Comparison of ENCODE assay signal across 28 cellular contexts in the genomic region with DNA sequence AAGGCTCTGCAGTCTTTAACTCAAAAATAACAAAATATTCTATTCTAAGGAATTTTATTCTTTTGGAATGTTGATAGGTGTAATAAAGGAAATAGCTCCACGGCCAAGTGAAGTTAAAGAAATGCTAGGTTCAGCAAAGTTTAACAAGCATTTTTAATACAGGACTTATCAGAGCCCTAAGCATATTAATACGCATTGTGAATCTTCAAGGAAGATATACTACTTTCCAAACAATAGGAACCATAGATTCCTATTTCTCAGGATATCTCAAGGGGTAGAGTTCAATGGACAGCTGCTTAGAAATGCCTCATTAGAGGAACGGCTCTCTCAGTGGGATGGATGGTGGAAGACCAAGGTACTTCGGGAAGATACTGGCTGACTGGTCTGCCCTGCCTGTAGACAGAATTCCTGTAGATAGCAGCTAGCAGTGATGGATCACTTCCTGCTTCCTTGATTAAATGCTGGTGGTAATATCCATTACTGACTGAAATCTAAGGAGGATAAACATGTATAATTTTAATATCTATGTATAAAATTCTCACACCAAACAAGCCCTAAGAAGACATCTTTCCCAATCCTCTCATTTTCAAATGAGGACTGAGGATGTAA.
"Had no signal": no experiment of that assay in that cellular context is flagged by ENCODE, and none has a peak within 500 bp of the region (broad histone marks: within the 10 kb centered on the region; RNA-seq: fewer than 3 reads in every experiment).

No MANE protein-coding gene starts in this region.

- H3K9me3 Mint-ChIP-seq: activated CD8-positive, alpha-beta T cell treated with anti-CD3 and anti-CD28 coated beads for 36 hours; activated naive CD8-positive, alpha-beta T cell treated with anti-CD3 and anti-CD28 coated beads, Interleukin-2, amount 10 ng/mL, durations not matched to agents 7 days and 5 days; activated T-cell treated with anti-CD3 and anti-CD28 coated beads, Interleukin-2, amount 50 U/mL, for 4 hours; activated T-helper 17 cell treated with anti-CD3 and anti-CD28 coated beads, Interleukin-2, amount 50 U/mL, for 72 hours; dendritic cell treated with granulocyte-macrophage colony-stimulating factor and Interleukin-4, amounts not matched to agents 40 ng/mL and 50 ng/mL, for 4 days; naive B cell; nephron progenitor cell; stimulated activated memory B cell treated with anti-CD40 and anti-IgM and Interleukin-4, amounts not matched to agents 10 μg/mL and 1 μg/mL and 100 μg/mL, for 72 hours; stimulated activated naive CD8-positive, alpha-beta T cell treated with anti-CD3 and anti-CD28 coated beads, Interleukin-15, amount 100 ng/mL, for 72 hours; T-helper 1 cell treated with Interleukin-12 subunit alpha and Interleukin-12 subunit beta and Interleukin-4 antibody, amounts not matched to agents 30 μg/mL and 1 μg/mL, for 36 hours had no signal

- H3K4me3 Mint-ChIP-seq: activated CD8-positive, alpha-beta T cell treated with anti-CD3 and anti-CD28 coated beads for 36 hours; activated naive CD8-positive, alpha-beta T cell treated with anti-CD3 and anti-CD28 coated beads, Interleukin-2, amount 10 ng/mL, durations not matched to agents 7 days and 5 days; activated T-cell treated with anti-CD3 and anti-CD28 coated beads, Interleukin-2, amount 50 U/mL, for 4 hours; activated T-helper 17 cell treated with anti-CD3 and anti-CD28 coated beads, Interleukin-2, amount 50 U/mL, for 72 hours; dendritic cell treated with granulocyte-macrophage colony-stimulating factor and Interleukin-4, amounts not matched to agents 40 ng/mL and 50 ng/mL, for 4 days; nephron progenitor cell; stimulated activated memory B cell treated with anti-CD40 and anti-IgM and Interleukin-4, amounts not matched to agents 10 μg/mL and 1 μg/mL and 100 μg/mL, for 72 hours; stimulated activated naive CD8-positive, alpha-beta T cell treated with anti-CD3 and anti-CD28 coated beads, Interleukin-15, amount 100 ng/mL, for 72 hours; T-helper 1 cell treated with Interleukin-12 subunit alpha and Interleukin-12 subunit beta and Interleukin-4 antibody, amounts not matched to agents 30 μg/mL and 1 μg/mL, for 36 hours had no signal

- ATAC-seq: activated CD8-positive, alpha-beta T cell treated with anti-CD3 and anti-CD28 coated beads for 36 hours; activated T-cell treated with anti-CD3 and anti-CD28 coated beads, Interleukin-2, amount 50 U/mL, for 4 hours; activated T-helper 17 cell treated with anti-CD3 and anti-CD28 coated beads, Interleukin-2, amount 50 U/mL, for 72 hours; left ventricle myocardium superior; stimulated activated memory B cell treated with anti-CD40 and anti-IgM and Interleukin-4, amounts not matched to agents 10 μg/mL and 1 μg/mL and 100 μg/mL, for 72 hours; stimulated activated naive CD8-positive, alpha-beta T cell treated with anti-CD3 and anti-CD28 coated beads, Interleukin-15, amount 100 ng/mL, for 72 hours had no signal

- H3K9me3 ChIP-seq: esophagus squamous epithelium, neutrophil, sigmoid colon, suprapubic skin, tibial nerve had no signal

- H3K4me1 ChIP-seq: sigmoid colon had no signal

- H3K4me3 ChIP-seq: esophagus squamous epithelium, sigmoid colon, suprapubic skin, tibial nerve had no signal

- H3K27me3 Mint-ChIP-seq: activated CD8-positive, alpha-beta T cell treated with anti-CD3 and anti-CD28 coated beads for 36 hours; activated naive CD8-positive, alpha-beta T cell treated with anti-CD3 and anti-CD28 coated beads, Interleukin-2, amount 10 ng/mL, durations not matched to agents 7 days and 5 days; activated T-helper 17 cell treated with anti-CD3 and anti-CD28 coated beads, Interleukin-2, amount 50 U/mL, for 72 hours; dendritic cell treated with granulocyte-macrophage colony-stimulating factor and Interleukin-4, amounts not matched to agents 40 ng/mL and 50 ng/mL, for 4 days; naive B cell; stimulated activated memory B cell treated with anti-CD40 and anti-IgM and Interleukin-4, amounts not matched to agents 10 μg/mL and 1 μg/mL and 100 μg/mL, for 72 hours; stimulated activated naive CD8-positive, alpha-beta T cell treated with anti-CD3 and anti-CD28 coated beads, Interleukin-15, amount 100 ng/mL, for 72 hours had no signal

- H3K27me3 ChIP-seq: brain microvascular endothelial cell, esophagus squamous epithelium, neutrophil, sigmoid colon, suprapubic skin, tibial nerve had no signal

- DNase-seq: activated CD4-positive, alpha-beta T cell treated with anti-CD3 and anti-CD28 coated beads, Interleukin-2, amount 50 U/mL, for 1 hour; activated CD4-positive, CD25-positive, alpha-beta regulatory T cell treated with anti-CD3 and anti-CD28 coated beads, Interleukin-2, amount 50 U/mL, for 72 hours; activated CD8-positive, alpha-beta T cell treated with anti-CD3 and anti-CD28 coated beads for 36 hours; activated naive CD4-positive, alpha-beta T cell; activated naive CD8-positive, alpha-beta T cell treated with anti-CD3 and anti-CD28 coated beads, Interleukin-2, amount 10 ng/mL, durations not matched to agents 7 days and 5 days; activated T-cell treated with anti-CD3 and anti-CD28 coated beads, Interleukin-2, amount 50 U/mL, for 4 hours; brain microvascular endothelial cell; effector CD4-positive, alpha-beta T cell; esophagus squamous epithelium; left ventricle myocardium superior; naive B cell; nephron progenitor cell; sigmoid colon; small intestine; stimulated activated CD4-positive, alpha-beta T cell treated with anti-CD3 and anti-CD28 coated beads, Interleukin-4, amount 100 ng/mL, for 4 hours; stimulated activated CD8-positive, alpha-beta memory T cell treated with anti-CD3 and anti-CD28 coated beads, Interleukin-4, amount 100 ng/mL, for 48 hours; stimulated activated naive CD8-positive, alpha-beta T cell treated with anti-CD3 and anti-CD28 coated beads, Interleukin-15, amount 100 ng/mL, for 72 hours; T1000 had no signal

- H3K4me1 Mint-ChIP-seq: nephron progenitor cell had no signal

- H3K27ac Mint-ChIP-seq: activated naive CD8-positive, alpha-beta T cell treated with anti-CD3 and anti-CD28 coated beads, Interleukin-2, amount 10 ng/mL, durations not matched to agents 7 days and 5 days; activated T-helper 17 cell treated with anti-CD3 and anti-CD28 coated beads, Interleukin-2, amount 50 U/mL, for 72 hours; dendritic cell treated with granulocyte-macrophage colony-stimulating factor and Interleukin-4, amounts not matched to agents 40 ng/mL and 50 ng/mL, for 4 days; nephron progenitor cell; stimulated activated memory B cell treated with anti-CD40 and anti-IgM and Interleukin-4, amounts not matched to agents 10 μg/mL and 1 μg/mL and 100 μg/mL, for 72 hours; stimulated activated naive CD8-positive, alpha-beta T cell treated with anti-CD3 and anti-CD28 coated beads, Interleukin-15, amount 100 ng/mL, for 72 hours; T-helper 1 cell treated with Interleukin-12 subunit alpha and Interleukin-12 subunit beta and Interleukin-4 antibody, amounts not matched to agents 30 μg/mL and 1 μg/mL, for 36 hours had no signal

- H3K27ac ChIP-seq: brain microvascular endothelial cell, epithelial cell of prostate, esophagus squamous epithelium, neutrophil, sigmoid colon, suprapubic skin had no signal

- H3K36me3 ChIP-seq: brain microvascular endothelial cell, esophagus squamous epithelium, neutrophil, sigmoid colon, suprapubic skin, tibial nerve had no signal

- FAIRE-seq: astrocyte, islet of Langerhans, small intestine had no signal
